8 cellular contexts compared by ENCODE assay signal in genomic region chr1:29332204-29332603, GRCh38.
DNase-seq lines count a peak whose midpoint lies in the region; FAIRE-seq and TF ChIP-seq lines count a peak whose summit lies in the region.

No MANE protein-coding gene starts in this region.

- no peak for TF ChIP-seq POLR2A in vagina (IDR thresholded peaks at IDR 0.05)

- no peaks in the 10 kb centered on the region for H3K9me3 ChIP-seq in endodermal cell (ENCODE audit: control insufficient read depth, low read length)
- no peaks in the 10 kb centered on the region for H3K9me3 ChIP-seq in small intestine (ENCODE audit: control insufficient read depth, low read depth)
- H3K9me3 ChIP-seq in CD4-positive, alpha-beta memory T cell (ENCODE audit: control insufficient read depth in 1 of 2, low read length in 2 of 2) = no peaks in the 10 kb centered on the region
- H3K9me3 ChIP-seq in vagina = no peaks in the 10 kb centered on the region

- WGBS in endodermal cell (ENCODE audit: insufficient coverage in 1 of 2, insufficient read length in 1 of 2), 2 experiments = 50 to 68% methylated on average over 3 to 6 of the region's 6 CpGs
- WGBS in small intestine, 3 donors = 36 to 43% (median 42%) methylated on average over 6 of the region's 6 CpGs

- H3K9ac ChIP-seq in endodermal cell (ENCODE audit: extremely low read depth, low read length, poor library complexity, severe bottlenecking) = no peak overlapping the region

- POLR2A ChIA-PET in CD4-positive, alpha-beta memory T cell (lab: Charles Lee; ENCODE audit: partially characterized antibody) = no interaction called here

- TF ChIP-seq CTCF in endodermal cell (conservative IDR thresholded peaks at IDR 0.05) (peak; percentile 80), vagina (IDR thresholded peaks at IDR 0.05) (no peak)

- no peak overlapping the region for H3K27ac ChIP-seq in endodermal cell (ENCODE audit: low read depth, low read length)
- no peak overlapping the region for H3K27ac ChIP-seq in small intestine (ENCODE audit: low read depth in 1 of 2, low read length in 1 of 2)
- H3K27ac ChIP-seq in CD4-positive, alpha-beta memory T cell (ENCODE audit: low read depth, low read length) = no peak overlapping the region
- no peak overlapping the region for H3K27ac ChIP-seq in vagina

- H3K4me1 Mint-ChIP-seq in endodermal cell = peaks cover 5% of the 10 kb centered on the region
- no peaks in the 10 kb centered on the region for H3K4me1 Mint-ChIP-seq in CD4-positive, alpha-beta memory T cell

- CTCF ChIA-PET in CD4-positive, alpha-beta memory T cell (lab: Charles Lee; ENCODE audit: partially characterized antibody) = interaction anchor here (1.8 kb wide), 1 partner anchor 9 kb away, joined by 5 read pairs; no protein-coding TSS in a partner anchor

- H3K4me1 ChIP-seq in endodermal cell (ENCODE audit: control insufficient read depth, insufficient read depth, low read length) (peaks cover 2% of the 10 kb centered on the region), small intestine (ENCODE audit: control insufficient read depth in 2 of 2, insufficient read depth in 1 of 2, low read depth in 1 of 2, low read length in 1 of 2) (no peaks in the 10 kb centered on the region), vagina (no peaks in the 10 kb centered on the region)
- no peaks in the 10 kb centered on the region for H3K4me1 ChIP-seq in CD4-positive, alpha-beta memory T cell (ENCODE audit: insufficient read depth, low read length)

- peaks cover 3% of the 10 kb centered on the region for H3K9me3 Mint-ChIP-seq in endodermal cell
- peaks cover 0 to 2% (median under 1%) of the 10 kb centered on the region in 8 donors for H3K9me3 Mint-ChIP-seq in CD4-positive, alpha-beta memory T cell

- no peak overlapping the region for H3K27ac Mint-ChIP-seq in endodermal cell
- H3K27ac Mint-ChIP-seq in CD4-positive, alpha-beta memory T cell = no peak overlapping the region

- no peak for FAIRE-seq in small intestine (lab: Jason Lieb, UNC)

- H3K36me3 ChIP-seq in endodermal cell (ENCODE audit: control insufficient read depth, insufficient read depth, low read length) (peaks cover 4% of the 10 kb centered on the region), small intestine (ENCODE audit: control insufficient read depth in 2 of 2, insufficient read depth in 2 of 2, low read length in 2 of 2) (no peaks in the 10 kb centered on the region), vagina (no peaks in the 10 kb centered on the region)
- H3K36me3 ChIP-seq in CD4-positive, alpha-beta memory T cell (ENCODE audit: insufficient read depth, low read length) = no peaks in the 10 kb centered on the region

- no peak overlapping the region for H3K4me3 Mint-ChIP-seq in endodermal cell
- no peak overlapping the region for H3K4me3 Mint-ChIP-seq in CD4-positive, alpha-beta memory T cell

- peaks cover 10% of the 10 kb centered on the region for H3K36me3 Mint-ChIP-seq in endodermal cell (ENCODE audit: low read depth)
- no peaks in the 10 kb centered on the region for H3K36me3 Mint-ChIP-seq in CD4-positive, alpha-beta memory T cell

- peaks cover 9% of the 10 kb centered on the region for H3K27me3 Mint-ChIP-seq in endodermal cell (ENCODE audit: insufficient read depth)
- H3K27me3 Mint-ChIP-seq in CD4-positive, alpha-beta memory T cell = peaks cover 11 to 28% of the 10 kb centered on the region in 2 donors

- intact Hi-C loops in CD4-positive, alpha-beta memory T cell (cut with micrococcal nuclease) = no loop called here
- intact Hi-C loops in vagina (cut with DNase I) = no loop called here

- DNase-seq in stimulated activated CD4-positive, alpha-beta T cell treated with anti-CD3 and anti-CD28 coated beads, Interleukin-2, amount 100 ng/mL, for 48 hours = peak; percentile 16
- DNase-seq in stimulated activated CD4-positive, alpha-beta T cell treated with anti-CD3 and anti-CD28 coated beads, Interleukin-4, amount 100 ng/mL, for 24 hours = no peak
- DNase-seq in NCI-H748 (lab: John Stamatoyannopoulos, UW; ENCODE audit: unreplicated experiment) (peak; percentile 67), endodermal cell (peak; percentile 90), small intestine (peak; percentile 16), DMS79 treated with DMSO at 0.1 percent for 48 hours (lab: John Stamatoyannopoulos, UW) (no peak), vagina (ENCODE audit: extremely low spot score in 2 of 2) (no peak)
- no peak for DNase-seq in CD4-positive, alpha-beta memory T cell

- no peak overlapping the region for H3K4me3 ChIP-seq in endodermal cell (ENCODE audit: low read length)
- no peak overlapping the region for H3K4me3 ChIP-seq in small intestine (ENCODE audit: low read depth in 1 of 2, low read length in 2 of 2)
- H3K4me3 ChIP-seq in CD4-positive, alpha-beta memory T cell (ENCODE audit: low read length in 2 of 2) = no peak overlapping the region
- no peak overlapping the region for H3K4me3 ChIP-seq in vagina

- H3K27me3 ChIP-seq in endodermal cell (ENCODE audit: control insufficient read depth, insufficient read depth, low read length, poor library complexity, severe bottlenecking) (no peaks in the 10 kb centered on the region), small intestine (ENCODE audit: control insufficient read depth in 2 of 2, insufficient read depth in 2 of 2, low read length in 2 of 2) (peaks cover 0 to 3% of the 10 kb centered on the region in 2 donors), vagina (no peaks in the 10 kb centered on the region)
- no peaks in the 10 kb centered on the region for H3K27me3 ChIP-seq in CD4-positive, alpha-beta memory T cell (ENCODE audit: insufficient read depth, low read length)

Comparison
In these comparisons a context has a peak if more than half of its experiments do, and no peak if none do; other contexts are left out.
1. DNase-seq: peak in stimulated activated CD4-positive, alpha-beta T cell treated with anti-CD3 and anti-CD28 coated beads, Interleukin-2, amount 100 ng/mL, for 48 hours (2 of 2), NCI-H748 (single experiment), endodermal cell (single experiment) and small intestine (single experiment); none in stimulated activated CD4-positive, alpha-beta T cell treated with anti-CD3 and anti-CD28 coated beads, Interleukin-4, amount 100 ng/mL, for 24 hours (single experiment), DMS79 treated with DMSO at 0.1 percent for 48 hours (single experiment), CD4-positive, alpha-beta memory T cell (0 of 5) and vagina (0 of 2).